In genomic region chr11:117456027-117456720, GRCh38 we compare ENCODE assay signal across 12 cellular contexts.
DNase-seq lines count a peak whose midpoint lies in the region; ATAC-seq, FAIRE-seq and TF ChIP-seq lines count a peak whose summit lies in the region.
"Had no signal": no experiment of that assay in that cellular context is flagged by ENCODE, and none has a peak within 500 bp of the region (broad histone marks: within the 10 kb centered on the region; RNA-seq: fewer than 3 reads in every experiment).

No MANE protein-coding gene starts in this region.

- TF ChIP-seq CTCF in breast epithelium (IDR thresholded peaks at IDR 0.05) (no peak), H9 (conservative IDR thresholded peaks at IDR 0.05) (no peak), lower leg skin (IDR thresholded peaks at IDR 0.05) (no peak)

- no peak overlapping the region for H3K56ac ChIP-seq in H9 (ENCODE audit: insufficient read length, low read depth, low read length)

- no peak for TF ChIP-seq POLR2A in breast epithelium (IDR thresholded peaks at IDR 0.05)
- no peak for TF ChIP-seq POLR2A in lower leg skin (IDR thresholded peaks at IDR 0.05)

- no peak overlapping the region for H3K4ac ChIP-seq in H9 (ENCODE audit: low read depth, low read length)

- H2AFZ ChIP-seq in H9 (ENCODE audit: low read length), result no peak overlapping the region

- DNase-seq in GM19239 (ENCODE audit: insufficient read length, low spot score) (peak; percentile 42), breast epithelium (ENCODE audit: low spot score in 2 of 2) (no peak), H9 (no peak), lower leg skin (ENCODE audit: low spot score in 2 of 2) (no peak)
- no peak for DNase-seq in activated naive CD8-positive, alpha-beta T cell treated with anti-CD3 and anti-CD28 coated beads for 36 hours
- DNase-seq: activated CD4-positive, CD25-positive, alpha-beta regulatory T cell treated with anti-CD3 and anti-CD28 coated beads, Interleukin-2, amount 50 U/mL, for 72 hours; brain microvascular endothelial cell; NCI-H2029 had no signal

- H2BK120ac ChIP-seq in H9 (ENCODE audit: low read depth, low read length, poor library complexity, severe bottlenecking), result no peak overlapping the region

- no peak overlapping the region for H4K8ac ChIP-seq in H9 (replicated peaks; ENCODE audit: insufficient read length, low read depth, low read length)

- H3K27ac ChIP-seq in breast epithelium (no peak overlapping the region), H9 (ENCODE audit: insufficient read length, low read depth, low read length) (no peak overlapping the region)
- H3K27ac ChIP-seq: brain microvascular endothelial cell had no signal

- H2AK5ac ChIP-seq in H9 (ENCODE audit: insufficient read length, low read length), result no peak overlapping the region

- H3K4me2 ChIP-seq in H9 (ENCODE audit: insufficient read depth, insufficient read length, low read length), result no peak overlapping the region

- H3T11ph ChIP-seq in H9 (ENCODE audit: low read length), result no peak overlapping the region

- intact Hi-C loops in breast epithelium (cut with DNase I; ENCODE audit: low total_unique reads), result no loop called here
- intact Hi-C loops in lower leg skin (cut with DNase I; ENCODE audit: low total_unique reads), result no loop called here

- H2BK12ac ChIP-seq in H9 (ENCODE audit: insufficient read length, low read depth, low read length), result no peak overlapping the region

- H3K79me1 ChIP-seq in H9 (ENCODE audit: insufficient read depth, low read depth, low read length, poor library complexity, severe bottlenecking), result no peaks in the 10 kb centered on the region

- no peaks in the 10 kb centered on the region for H3K36me3 ChIP-seq in breast epithelium
- H3K36me3 ChIP-seq: brain microvascular endothelial cell had no signal

- WGBS in H9 (ENCODE audit: extremely low coverage, insufficient read length, low lambda C conversion rate), result no CpG with 5 or more reads among the region's 7 CpGs
- WGBS in lower leg skin, 2 donors, result 85 to 86% methylated on average over 7 of the region's 7 CpGs

- no peaks in the 10 kb centered on the region for H3K27me3 Mint-ChIP-seq in activated naive CD8-positive, alpha-beta T cell treated with anti-CD3 and anti-CD28 coated beads for 36 hours
- H3K27me3 Mint-ChIP-seq in H9 (ENCODE audit: low read depth), result peaks cover 10% of the 10 kb centered on the region

- H3K9me3 Mint-ChIP-seq in activated naive CD8-positive, alpha-beta T cell treated with anti-CD3 and anti-CD28 coated beads for 36 hours, result peaks cover 15% of the 10 kb centered on the region
- peaks cover 14% of the 10 kb centered on the region in 2 experiments for H3K9me3 Mint-ChIP-seq in H9

- H3K4me3 ChIP-seq in breast epithelium (no peak overlapping the region), lower leg skin (ENCODE audit: low read depth, poor library complexity, severe bottlenecking) (no peak overlapping the region)

- H2BK5ac ChIP-seq in H9 (ENCODE audit: insufficient read length, low read length), result no peak overlapping the region

- H3K9me3 ChIP-seq in breast epithelium (peaks cover 5 to 22% of the 10 kb centered on the region in 2 donors), H9 (ENCODE audit: control insufficient read depth, low read depth, low read length) (peaks cover 4% of the 10 kb centered on the region)

- H3K4me3 Mint-ChIP-seq in activated naive CD8-positive, alpha-beta T cell treated with anti-CD3 and anti-CD28 coated beads for 36 hours, result no peak overlapping the region
- no peak overlapping the region for H3K4me3 Mint-ChIP-seq in H9

- no peaks in the 10 kb centered on the region for H4K20me1 ChIP-seq in H9 (ENCODE audit: control insufficient read depth, insufficient read depth, insufficient read length)

- H4K91ac ChIP-seq in H9 (ENCODE audit: insufficient read length, low read depth, low read length), result no peak overlapping the region

- no peaks in the 10 kb centered on the region for H3K23me2 ChIP-seq in H9 (ENCODE audit: insufficient read length, low read depth, low read length, poor library complexity, severe bottlenecking)

- H3K27me3 ChIP-seq in breast epithelium (no peaks in the 10 kb centered on the region), H9 (ENCODE audit: insufficient read depth, low read length) (no peaks in the 10 kb centered on the region)
- H3K27me3 ChIP-seq: brain microvascular endothelial cell had no signal

- FAIRE-seq in GM19239 (lab: Jason Lieb, UNC), result peak; percentile 72
- FAIRE-seq: HTR-8/SVneo had no signal

- no peak overlapping the region for H4K5ac ChIP-seq in H9 (ENCODE audit: insufficient read length, low read depth, low read length)

- no peak overlapping the region for H3K23ac ChIP-seq in H9 (ENCODE audit: insufficient read length, low read depth, low read length)

- no peaks in the 10 kb centered on the region for H3K4me1 Mint-ChIP-seq in activated naive CD8-positive, alpha-beta T cell treated with anti-CD3 and anti-CD28 coated beads for 36 hours
- H3K4me1 Mint-ChIP-seq in H9, result peaks cover 0 to 10% of the 10 kb centered on the region in 2 experiments; a peak in 2 of 4 replicates

- ATAC-seq in GM18498 (IDR thresholded peaks at IDR 0.05; ENCODE audit: unreplicated experiment), result peak; percentile 63
- peak; percentile 48 for ATAC-seq in HG03039 (IDR thresholded peaks at IDR 0.05; ENCODE audit: unreplicated experiment)
- no peak for ATAC-seq in esophagus mucosa

- H2BK20ac ChIP-seq in H9 (ENCODE audit: low read depth, low read length, poor library complexity, severe bottlenecking), result no peak overlapping the region

- no peak overlapping the region for H2BK15ac ChIP-seq in H9 (ENCODE audit: low read depth, low read length)

- no peak overlapping the region for H3K18ac ChIP-seq in H9 (ENCODE audit: insufficient read length, low read depth, low read length)

- H3K9ac ChIP-seq in H9 (ENCODE audit: extremely low read depth, insufficient read length, low read length), result no peak overlapping the region

- H3K27ac Mint-ChIP-seq in activated naive CD8-positive, alpha-beta T cell treated with anti-CD3 and anti-CD28 coated beads for 36 hours, result peak overlapping the region; percentile 22
- no peak overlapping the region for H3K27ac Mint-ChIP-seq in H9

- H3K79me2 ChIP-seq in H9 (ENCODE audit: insufficient read depth, low read length), result no peaks in the 10 kb centered on the region

- H3K4me1 ChIP-seq in breast epithelium (no peaks in the 10 kb centered on the region), H9 (ENCODE audit: insufficient read depth, low read length) (no peaks in the 10 kb centered on the region)

- H3K36me3 Mint-ChIP-seq in activated naive CD8-positive, alpha-beta T cell treated with anti-CD3 and anti-CD28 coated beads for 36 hours, result peaks cover 9% of the 10 kb centered on the region
- peaks cover 3 to 14% (median 5%) of the 10 kb centered on the region in 3 experiments; a peak in 4 of 7 replicates for H3K36me3 Mint-ChIP-seq in H9 (ENCODE audit: insufficient read depth in 1 of 3, low read depth in 3 of 3)

- no peak overlapping the region for H3K14ac ChIP-seq in H9 (ENCODE audit: insufficient read depth, low read length)
